Comparison of ENCODE assay signal across 8 cellular contexts in the genomic region with DNA sequence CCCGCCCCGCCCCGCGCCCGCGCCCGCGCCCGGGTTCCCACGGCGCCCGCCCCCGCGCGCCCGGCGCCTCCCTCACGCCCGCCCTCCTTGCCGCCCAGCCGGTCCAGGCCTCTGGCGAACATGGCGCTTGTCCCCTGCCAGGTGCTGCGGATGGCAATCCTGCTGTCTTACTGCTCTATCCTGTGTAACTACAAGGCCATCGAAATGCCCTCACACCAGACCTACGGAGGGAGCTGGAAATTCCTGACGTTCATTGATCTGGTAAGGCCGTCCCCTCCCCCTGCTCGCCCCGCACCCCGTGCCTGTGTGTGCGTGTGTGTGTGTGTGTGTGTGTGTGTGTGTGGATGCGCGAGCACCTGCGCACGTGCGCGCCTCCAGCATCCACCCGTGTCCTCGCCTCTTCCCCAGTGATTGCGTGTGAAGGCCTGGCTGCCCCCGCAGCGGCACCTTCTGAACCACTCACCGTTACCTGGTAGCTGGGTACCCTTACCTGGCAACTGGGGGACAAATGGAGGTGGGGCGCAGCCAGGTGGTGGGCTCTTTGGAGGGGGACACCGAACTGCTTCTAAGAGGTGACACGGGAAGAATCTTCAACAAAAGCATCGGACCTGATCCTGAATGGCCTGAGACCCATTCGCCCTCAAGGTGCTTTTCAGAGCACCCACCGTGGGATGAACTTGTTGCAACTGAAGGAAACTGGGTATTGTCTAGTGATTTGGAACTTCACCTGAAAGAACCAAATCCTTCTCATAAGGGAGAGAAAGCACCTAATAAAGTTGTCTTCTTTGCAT. TPM values are rescaled to one million over a fixed set of nuclear protein-coding genes. Genes with fewer than 3 reads are reported as not detected.
DNase-seq lines count a peak whose midpoint lies in the region; ATAC-seq and TF ChIP-seq lines count a peak whose summit lies in the region.

A gene with protein sequence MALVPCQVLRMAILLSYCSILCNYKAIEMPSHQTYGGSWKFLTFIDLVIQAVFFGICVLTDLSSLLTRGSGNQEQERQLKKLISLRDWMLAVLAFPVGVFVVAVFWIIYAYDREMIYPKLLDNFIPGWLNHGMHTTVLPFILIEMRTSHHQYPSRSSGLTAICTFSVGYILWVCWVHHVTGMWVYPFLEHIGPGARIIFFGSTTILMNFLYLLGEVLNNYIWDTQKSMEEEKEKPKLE (plus strand): TSS at position 84 of the 791 bp plus-strand sequence. CDS start 37 bp downstream, at position 121.

- H3K27me3 ChIP-seq in ACC112 (ENCODE audit: insufficient read depth, low read length), result no peaks in the 10 kb centered on the region
- no peaks in the 10 kb centered on the region for H3K27me3 ChIP-seq in PC-3 (ENCODE audit: low read length)

- H3K4me1 Mint-ChIP-seq in glutamatergic neuron (ENCODE audit: low read depth, unreplicated experiment), result no peaks in the 10 kb centered on the region
- peaks cover 35% of the 10 kb centered on the region for H3K4me1 Mint-ChIP-seq in type B pancreatic cell (ENCODE audit: unreplicated experiment)

- DNase-seq in PC-3, result no peak
- DNase-seq in activated naive CD4-positive, alpha-beta T cell treated with Interleukin-2 at 50 U/mL for 16 hours, result peak; percentile 60
- peak; percentile 65 for DNase-seq in glutamatergic neuron
- DNase-seq in posterior cingulate gyrus, result peak in 9 of 10 donors; percentile 38 to 95 (median 63)
- peak; percentile 77 for DNase-seq in type B pancreatic cell (ENCODE audit: extremely low spot score, unreplicated experiment)

- H3K36me3 ChIP-seq in ACC112 (ENCODE audit: insufficient read depth, low read length) (no peaks in the 10 kb centered on the region), PC-3 (ENCODE audit: low read depth, low read length) (no peaks in the 10 kb centered on the region)

- peaks cover 9% of the 10 kb centered on the region for H3K27me3 Mint-ChIP-seq in glutamatergic neuron (ENCODE audit: unreplicated experiment)
- H3K27me3 Mint-ChIP-seq in type B pancreatic cell, result no peaks in the 10 kb centered on the region

- POLR2A ChIA-PET in PC-3 (lab: Charles Lee; ENCODE audit: unreplicated experiment), result no interaction called here

- CTCF ChIA-PET in PC-3 (lab: Charles Lee), result no interaction called here

- peak within 1 kb of the TSS; percentile 90 for H3K9ac ChIP-seq in PC-3 (ENCODE audit: low read length)

- H3K4me3 ChIP-seq in ACC112 (ENCODE audit: low read depth, low read length) (peak within 1 kb of the TSS; percentile 95), PC-3 (ENCODE audit: low read length) (peak within 1 kb of the TSS; percentile 90)

- H3K4me1 ChIP-seq in ACC112 (ENCODE audit: control insufficient read depth, insufficient read depth, low read length, unreplicated experiment) (peaks cover 14% of the 10 kb centered on the region), PC-3 (ENCODE audit: insufficient read depth, low read length) (peaks cover 22% of the 10 kb centered on the region)

- H3K27ac ChIP-seq in ACC112 (ENCODE audit: low read depth, low read length) (peak within 1 kb of the TSS; percentile 65), PC-3 (ENCODE audit: low read length) (peak within 1 kb of the TSS; percentile 89)

- H3K36me3 Mint-ChIP-seq in glutamatergic neuron (ENCODE audit: unreplicated experiment) (no peaks in the 10 kb centered on the region), type B pancreatic cell (no peaks in the 10 kb centered on the region)

- TF ChIP-seq CTCF in PC-3 (conservative IDR thresholded peaks at IDR 0.05; ENCODE audit: low read depth, low read length) (no peak), glutamatergic neuron (IDR thresholded peaks at IDR 0.05; ENCODE audit: partially characterized antibody, unreplicated experiment) (no peak), type B pancreatic cell (conservative IDR thresholded peaks at IDR 0.05) (no peak)

- BruUV-seq in PC-3 (replicated peaks; lab: Mats Ljungman, UMichigan), result TSS peak; percentile 42

- no peaks in the 10 kb centered on the region for H3K9me3 ChIP-seq in PC-3 (ENCODE audit: low read length)

- ATAC-seq in GM18909 (IDR thresholded peaks at IDR 0.05; ENCODE audit: poor library complexity, unreplicated experiment) (peak; percentile 76), HG03135 (IDR thresholded peaks at IDR 0.05; ENCODE audit: unreplicated experiment) (peak; percentile 64), PC-3 (peak; percentile 51)

- peak within 1 kb of the TSS; percentile 83 for H2AFZ ChIP-seq in ACC112 (ENCODE audit: low read length, unreplicated experiment)
- peak within 1 kb of the TSS; percentile 91 for H2AFZ ChIP-seq in PC-3 (ENCODE audit: low read length)

- H4K20me1 ChIP-seq in PC-3 (ENCODE audit: low read length), result no peaks in the 10 kb centered on the region

- H3K9me3 Mint-ChIP-seq in glutamatergic neuron (ENCODE audit: unreplicated experiment), result peaks cover 10% of the 10 kb centered on the region
- no peaks in the 10 kb centered on the region for H3K9me3 Mint-ChIP-seq in type B pancreatic cell

- peak within 1 kb of the TSS; percentile 84 for H3K4me2 ChIP-seq in PC-3 (ENCODE audit: low read length)

- intact Hi-C loops in PC-3 (cut with micrococcal nuclease), result loop anchor here (1.0 to 10.0 kb wide), 2 partner anchors 74 to 115 kb away; no protein-coding TSS in a partner anchor
- intact Hi-C loops in posterior cingulate gyrus (cut with DNase I), result loop anchor here (2.0 kb wide), 1 partner anchor 114 kb away; no protein-coding TSS in a partner anchor

- no peaks in the 10 kb centered on the region for H3F3A ChIP-seq in PC-3 (ENCODE audit: low read length, unreplicated experiment)

- H3K4me3 Mint-ChIP-seq in glutamatergic neuron (ENCODE audit: unreplicated experiment) (peak within 1 kb of the TSS; percentile 97), type B pancreatic cell (peak within 1 kb of the TSS; percentile 97)

- H3K27ac Mint-ChIP-seq in glutamatergic neuron (ENCODE audit: unreplicated experiment), result peak within 1 kb of the TSS; percentile 86
- H3K27ac Mint-ChIP-seq in type B pancreatic cell, result peak within 1 kb of the TSS; percentile 100

- H3K79me2 ChIP-seq in ACC112 (ENCODE audit: control insufficient read depth, insufficient read depth, low read length, unreplicated experiment), result no peaks in the 10 kb centered on the region
- peaks cover 27% of the 10 kb centered on the region for H3K79me2 ChIP-seq in PC-3 (ENCODE audit: low read length)

- no peaks in the 10 kb centered on the region for H3K9me2 ChIP-seq in PC-3 (replicated peaks; ENCODE audit: low read length)

RNA-seq across cellular contexts. Expression of the gene that starts here (rescaled TPM):
- total RNA-seq in PC-3 (2014; rRNA removed) (22.1 and 32.7 TPM in 2 replicates), glutamatergic neuron (ENCODE audit: unreplicated experiment) (14.3 TPM), type B pancreatic cell (ENCODE audit: low replicate concordance) (34.3 and 37.8 TPM in 2 replicates)
